8 cellular contexts compared by ENCODE assay signal in the genomic region with DNA sequence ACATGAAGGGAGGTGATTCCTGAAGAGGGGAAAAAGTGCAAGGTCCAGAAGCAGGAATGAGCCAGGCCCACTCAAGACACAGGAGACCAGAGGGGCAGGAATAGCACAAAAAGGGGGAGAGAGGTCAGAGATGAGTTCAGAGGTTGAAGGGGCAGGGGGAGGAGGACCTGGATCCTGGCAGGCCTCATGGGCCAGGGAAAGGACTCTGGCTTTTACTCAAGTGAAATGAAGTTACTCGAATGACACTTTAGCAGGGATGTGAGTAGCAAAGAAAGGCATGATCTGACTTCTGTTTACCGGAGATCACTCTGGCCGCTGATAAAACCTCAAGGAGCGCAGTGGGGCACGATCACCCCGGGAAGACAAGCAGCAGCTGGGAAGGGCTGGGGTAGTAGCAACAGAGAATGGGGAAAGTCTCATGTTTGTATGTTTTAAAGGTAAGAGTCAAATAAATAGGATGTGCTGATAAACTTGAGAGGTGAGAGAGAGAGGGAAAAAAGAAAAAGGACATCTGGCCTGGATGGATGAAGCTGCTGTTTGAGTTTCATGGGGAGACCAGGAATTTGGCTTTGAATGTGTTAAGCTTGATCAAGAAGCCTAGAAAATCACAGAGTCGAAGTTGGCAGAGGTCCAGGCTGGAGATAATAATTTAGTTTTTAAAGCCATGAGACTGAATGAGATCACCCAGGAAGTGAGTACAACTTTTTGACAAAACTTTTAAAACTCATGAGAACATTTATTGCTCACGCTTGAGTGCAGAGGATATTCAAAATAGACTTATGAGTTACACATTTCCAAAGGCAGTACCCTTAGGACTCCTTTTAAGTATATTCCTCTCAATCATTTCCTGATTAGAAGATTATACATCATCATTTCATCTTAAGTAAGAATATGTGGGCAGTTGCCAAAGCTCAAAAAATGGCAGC.
DNase-seq lines count a peak whose midpoint lies in the region; ATAC-seq lines count a peak whose summit lies in the region.

No MANE protein-coding gene starts in this region.

- no peaks in the 10 kb centered on the region for H3K27me3 Mint-ChIP-seq in activated CD4-positive, alpha-beta memory T cell treated with anti-CD3 and anti-CD28 coated beads, Interleukin-2, amount 10 ng/mL, durations not matched to agents 7 days and 5 days
- H3K27me3 Mint-ChIP-seq in stimulated activated naive B cell treated with anti-CD40 and anti-IgM and Interleukin-4, amounts not matched to agents 10 μg/mL and 1 μg/mL and 100 μg/mL, for 72 hours = no peaks in the 10 kb centered on the region

- H3K27ac Mint-ChIP-seq in activated CD4-positive, alpha-beta memory T cell treated with anti-CD3 and anti-CD28 coated beads, Interleukin-2, amount 10 ng/mL, durations not matched to agents 7 days and 5 days = peak overlapping the region; percentile 10
- H3K27ac Mint-ChIP-seq in stimulated activated naive B cell treated with anti-CD40 and anti-IgM and Interleukin-4, amounts not matched to agents 10 μg/mL and 1 μg/mL and 100 μg/mL, for 72 hours = no peak overlapping the region

- peaks cover 2% of the 10 kb centered on the region for H3K4me1 Mint-ChIP-seq in activated CD4-positive, alpha-beta memory T cell treated with anti-CD3 and anti-CD28 coated beads, Interleukin-2, amount 10 ng/mL, durations not matched to agents 7 days and 5 days
- peaks cover 13 to 21% of the 10 kb centered on the region in 2 donors for H3K4me1 Mint-ChIP-seq in stimulated activated naive B cell treated with anti-CD40 and anti-IgM and Interleukin-4, amounts not matched to agents 10 μg/mL and 1 μg/mL and 100 μg/mL, for 72 hours

- peak; percentile 50 to 53 for ATAC-seq in stimulated activated naive B cell treated with anti-CD40 and anti-IgM and Interleukin-4, amounts not matched to agents 10 μg/mL and 1 μg/mL and 100 μg/mL, for 72 hours (replicated peaks)

- POLR2A ChIA-PET in activated CD4-positive, alpha-beta memory T cell treated with anti-CD3 and anti-CD28 coated beads, Interleukin-2, amount 10 ng/mL, durations not matched to agents 7 days and 5 days (lab: Charles Lee) = interaction anchor here (0.9 to 1.5 kb wide), 4 partner anchors 9 to 39 kb away, joined by 3 to 4 read pairs (median 3); no protein-coding TSS in a partner anchor

- CTCF ChIA-PET in activated CD4-positive, alpha-beta memory T cell treated with anti-CD3 and anti-CD28 coated beads, Interleukin-2, amount 10 ng/mL, durations not matched to agents 7 days and 5 days (lab: Charles Lee) = interaction anchor here (1.0 to 2.6 kb wide), 3 partner anchors 8 to 100 kb away, joined by 3 to 9 read pairs (median 3); no protein-coding TSS in a partner anchor

- peaks cover 5% of the 10 kb centered on the region for H3K36me3 Mint-ChIP-seq in activated CD4-positive, alpha-beta memory T cell treated with anti-CD3 and anti-CD28 coated beads, Interleukin-2, amount 10 ng/mL, durations not matched to agents 7 days and 5 days (ENCODE audit: low read depth)
- H3K36me3 Mint-ChIP-seq in stimulated activated naive B cell treated with anti-CD40 and anti-IgM and Interleukin-4, amounts not matched to agents 10 μg/mL and 1 μg/mL and 100 μg/mL, for 72 hours = peaks cover 0 to 4% of the 10 kb centered on the region in 2 donors

- no peaks in the 10 kb centered on the region for H3K9me3 Mint-ChIP-seq in activated CD4-positive, alpha-beta memory T cell treated with anti-CD3 and anti-CD28 coated beads, Interleukin-2, amount 10 ng/mL, durations not matched to agents 7 days and 5 days
- peaks cover 0 to 2% of the 10 kb centered on the region in 2 donors for H3K9me3 Mint-ChIP-seq in stimulated activated naive B cell treated with anti-CD40 and anti-IgM and Interleukin-4, amounts not matched to agents 10 μg/mL and 1 μg/mL and 100 μg/mL, for 72 hours

- no peak overlapping the region for H3K4me3 Mint-ChIP-seq in activated CD4-positive, alpha-beta memory T cell treated with anti-CD3 and anti-CD28 coated beads, Interleukin-2, amount 10 ng/mL, durations not matched to agents 7 days and 5 days
- no peak overlapping the region for H3K4me3 Mint-ChIP-seq in stimulated activated naive B cell treated with anti-CD40 and anti-IgM and Interleukin-4, amounts not matched to agents 10 μg/mL and 1 μg/mL and 100 μg/mL, for 72 hours

- peak; percentile 40 to 43 for DNase-seq in activated CD4-positive, alpha-beta T cell treated with anti-CD3 and anti-CD28 coated beads for 4 hours
- no peak for DNase-seq in activated CD4-positive, alpha-beta T cell treated with anti-CD3 and anti-CD28 coated beads, Interleukin-2, amount 50 U/mL, for 1 hour
- no peak for DNase-seq in activated CD4-positive, alpha-beta memory T cell treated with anti-CD3 and anti-CD28 coated beads, Interleukin-2, amount 10 ng/mL, durations not matched to agents 7 days and 5 days
- DNase-seq in iris pigment epithelial cell (ENCODE audit: low read depth) = peak; percentile 92
- DNase-seq in stimulated activated naive B cell treated with anti-CD40 and anti-IgM and Interleukin-4, amounts not matched to agents 10 μg/mL and 1 μg/mL and 100 μg/mL, for 72 hours = no peak
- no peak for DNase-seq in DMS53 (lab: John Stamatoyannopoulos, UW)
- no peak for DNase-seq in NCI-H2107 treated with DMSO at 0.1 percent for 48 hours (lab: John Stamatoyannopoulos, UW; ENCODE audit: unreplicated experiment)
- no peak for DNase-seq in DMS153 treated with DMSO at 0.1 percent for 48 hours (lab: John Stamatoyannopoulos, UW; ENCODE audit: unreplicated experiment)

Comparison
In these comparisons a context has a peak if more than half of its experiments do, and no peak if none do; other contexts are left out.
1. DNase-seq: peak in activated CD4-positive, alpha-beta T cell treated with anti-CD3 and anti-CD28 coated beads for 4 hours (2 of 2) and iris pigment epithelial cell (single experiment); none in activated CD4-positive, alpha-beta T cell treated with anti-CD3 and anti-CD28 coated beads, Interleukin-2, amount 50 U/mL, for 1 hour (single experiment), activated CD4-positive, alpha-beta memory T cell treated with anti-CD3 and anti-CD28 coated beads, Interleukin-2, amount 10 ng/mL, durations not matched to agents 7 days and 5 days (single experiment), stimulated activated naive B cell treated with anti-CD40 and anti-IgM and Interleukin-4, amounts not matched to agents 10 μg/mL and 1 μg/mL and 100 μg/mL, for 72 hours (single experiment), DMS53 (single experiment), NCI-H2107 treated with DMSO at 0.1 percent for 48 hours (single experiment) and DMS153 treated with DMSO at 0.1 percent for 48 hours (single experiment).